Comparison of ENCODE assay signal across 27 cellular contexts in the genomic region with DNA sequence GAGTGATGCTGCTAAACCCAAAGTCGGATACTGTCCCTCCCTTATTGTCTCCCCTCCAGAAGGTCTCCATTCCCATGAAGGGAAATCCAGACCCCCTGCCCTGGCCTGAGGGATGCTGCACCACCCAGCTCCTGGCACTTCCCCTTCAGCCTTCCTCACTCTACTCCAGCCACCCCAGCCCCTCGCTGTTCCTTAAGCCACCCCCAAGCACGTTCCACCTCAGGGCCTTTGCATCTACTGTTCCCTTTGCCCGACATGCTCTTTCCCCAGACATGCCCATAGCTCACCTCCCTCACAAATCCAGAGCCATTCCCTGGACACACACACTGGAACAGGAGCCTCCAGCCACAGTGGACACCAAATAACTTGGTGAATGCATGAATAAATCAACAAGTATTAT. TPM values are rescaled to one million over a fixed set of nuclear protein-coding genes. Genes with fewer than 3 reads are reported as not detected.
"Had no signal": no experiment of that assay in that cellular context is flagged by ENCODE, and none has a peak within 500 bp of the region (broad histone marks: within the 10 kb centered on the region; RNA-seq: fewer than 3 reads in every experiment).

No MANE protein-coding gene starts in this region.

- H3K27ac Mint-ChIP-seq: immature natural killer cell, memory B cell, mesothelial cell of epicardium, nephron, type B pancreatic cell had no signal

- H3K36me3 ChIP-seq: heart right ventricle, left ventricle myocardium inferior, lower lobe of right lung, stomach, thoracic aorta had no signal

- ATAC-seq: esophagus mucosa, heart right ventricle, left cardiac atrium, lower lobe of right lung, sciatic nerve had no signal

- H3K9me3 Mint-ChIP-seq: mesothelial cell of epicardium, type B pancreatic cell had no signal

- H3K4me1 ChIP-seq: heart right ventricle, left ventricle myocardium inferior, lower lobe of right lung, stomach had no signal

- H3K27ac ChIP-seq: dorsolateral prefrontal cortex, heart right ventricle, left ventricle myocardium inferior, lower lobe of right lung, stomach, thoracic aorta had no signal

- H3K4me3 Mint-ChIP-seq: immature natural killer cell, memory B cell, mesothelial cell of epicardium, nephron, type B pancreatic cell had no signal

- FAIRE-seq: endometrium, frontal cortex, keratinocyte, urothelium cell line had no signal

- H3K4me3 ChIP-seq: dorsolateral prefrontal cortex, heart right ventricle, left ventricle myocardium inferior, lower lobe of right lung, stomach, thoracic aorta had no signal

- H3K4me1 Mint-ChIP-seq: memory B cell, mesothelial cell of epicardium, nephron had no signal

- H3K36me3 Mint-ChIP-seq: immature natural killer cell, memory B cell had no signal

- DNase-seq: cortex of kidney; effector memory CD4-positive, alpha-beta T cell; heart right ventricle; immature natural killer cell; left cardiac atrium; left ventricle myocardium inferior; lower lobe of right lung; stimulated activated CD4-positive, alpha-beta T cell treated with anti-CD3 and anti-CD28 coated beads, Interleukin-2, amount 100 ng/mL, for 24 hours; stimulated activated naive CD4-positive, alpha-beta T cell; stomach had no signal

RNA-seq across cellular contexts. Expression of a gene that starts 8.1 kb away (rescaled TPM):
- total RNA-seq: fibroblast of lung, heart right ventricle, left cardiac atrium, left ventricle myocardium inferior, myocyte, omental fat pad, pulmonary artery endothelial cell, sciatic nerve, skeletal muscle tissue, stomach, thoracic aorta had no signal
- polyA plus RNA-seq: fibroblast of lung, heart right ventricle, immature natural killer cell had no signal
